ENCODE assay signal across 23 cellular contexts in the genomic region with DNA sequence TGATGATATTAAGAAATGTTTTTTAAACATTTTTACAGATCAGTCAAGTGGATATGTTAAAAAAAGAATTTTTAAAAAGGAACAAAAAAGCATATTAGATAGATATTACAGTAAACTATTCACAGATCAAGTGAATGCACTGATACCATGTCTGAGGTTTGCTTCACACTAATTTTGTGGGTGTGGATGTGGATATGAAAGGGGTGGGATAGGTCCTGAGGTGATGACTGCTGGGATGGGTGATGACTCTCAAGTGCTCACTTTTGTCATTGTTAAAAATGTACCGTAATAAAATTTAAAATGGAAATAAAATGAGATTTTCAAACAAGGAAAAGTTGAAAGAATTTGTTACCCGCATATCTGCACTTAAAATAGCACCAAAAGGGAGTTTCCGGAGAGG. TPM values are rescaled to one million over a fixed set of nuclear protein-coding genes. Genes with fewer than 3 reads are reported as not detected.
"Had no signal": no experiment of that assay in that cellular context is flagged by ENCODE, and none has a peak within 500 bp of the region (broad histone marks: within the 10 kb centered on the region; RNA-seq: fewer than 3 reads in every experiment).

No MANE protein-coding gene starts in this region.

- H3K36me3 ChIP-seq: esophagus squamous epithelium, gastroesophageal sphincter, lower lobe of right lung, sigmoid colon, spleen, thyroid gland, upper lobe of right lung had no signal

- H3K9me3 ChIP-seq: esophagus squamous epithelium, gastroesophageal sphincter, lower lobe of right lung, mucosa of descending colon, sigmoid colon, spleen, thyroid gland, upper lobe of right lung had no signal

- H3K27me3 ChIP-seq: esophagus squamous epithelium, gastroesophageal sphincter, sigmoid colon, spleen, thyroid gland, upper lobe of right lung had no signal

- DNase-seq: activated B cell treated with CpG ODN at 0.5 μM for 24 hours; activated CD4-positive, alpha-beta T cell treated with anti-CD3 and anti-CD28 coated beads for 4 hours; activated CD4-positive, alpha-beta T cell treated with anti-CD3 and anti-CD28 coated beads, Interleukin-2, amount 50 U/mL, for 48 hours; activated effector memory CD4-positive, alpha-beta T cell treated with Interleukin-2 at 50 U/mL for 16 hours; activated naive CD4-positive, alpha-beta T cell treated with anti-CD3 and anti-CD28 coated beads for 36 hours; activated naive CD8-positive, alpha-beta T cell treated with anti-CD3 and anti-CD28 coated beads, Interleukin-2, amount 10 ng/mL, durations not matched to agents 7 days and 5 days; activated T-cell treated with anti-CD3 and anti-CD28 coated beads, Interleukin-2, amount 50 U/mL, for 72 hours; amniotic stem cell; esophagus squamous epithelium; immature natural killer cell; lower lobe of right lung; mesendoderm; mucosa of descending colon; nephron progenitor cell; sigmoid colon; spleen; stimulated activated CD4-positive, alpha-beta T cell treated with anti-CD3 and anti-CD28 coated beads, Interleukin-4, amount 100 ng/mL, for 24 hours; stimulated activated naive CD4-positive, alpha-beta T cell treated with Interleukin-2 at 50 U/mL for 16 hours; T1000; thyroid gland; upper lobe of right lung had no signal

- ATAC-seq: activated T-cell treated with anti-CD3 and anti-CD28 coated beads, Interleukin-2, amount 50 U/mL, for 72 hours; gastroesophageal sphincter; left lobe of liver; lower lobe of right lung; upper lobe of right lung had no signal

- H3K27ac ChIP-seq: esophagus squamous epithelium, gastroesophageal sphincter, lower lobe of right lung, sigmoid colon, spleen, thyroid gland, upper lobe of right lung had no signal

- H3K4me1 ChIP-seq: esophagus squamous epithelium, gastroesophageal sphincter, lower lobe of right lung, sigmoid colon, spleen, thyroid gland, upper lobe of right lung had no signal

- H3K4me3 ChIP-seq: esophagus squamous epithelium, gastroesophageal sphincter, lower lobe of right lung, mucosa of descending colon, sigmoid colon, spleen, thyroid gland, upper lobe of right lung had no signal

RNA-seq across cellular contexts. Expression of gene AGMO, which starts 54.1 kb away (rescaled TPM):
- total RNA-seq: activated B cell treated with CpG ODN at 0.5 μM for 24 hours; activated naive CD4-positive, alpha-beta T cell treated with anti-CD3 and anti-CD28 coated beads for 36 hours; activated naive CD8-positive, alpha-beta T cell treated with anti-CD3 and anti-CD28 coated beads, Interleukin-2, amount 10 ng/mL, durations not matched to agents 7 days and 5 days; activated T-cell treated with anti-CD3 and anti-CD28 coated beads, Interleukin-2, amount 50 U/mL, for 72 hours; lower lobe of right lung; spleen had no signal
- polyA plus RNA-seq: immature natural killer cell had no signal
